ENCODE assay signal across 8 cellular contexts in genomic region chr1:210328032-210328745, GRCh38. TPM values are rescaled to one million over a fixed set of nuclear protein-coding genes. Genes with fewer than 3 reads are reported as not detected.
DNase-seq lines count a peak whose midpoint lies in the region; ATAC-seq and TF ChIP-seq lines count a peak whose summit lies in the region.

No MANE protein-coding gene starts in this region.

- CTCF ChIA-PET in OCI-LY7 (lab: Charles Lee; ENCODE audit: unreplicated experiment), result no interaction called here

- H3K79me2 ChIP-seq in OCI-LY7 (ENCODE audit: insufficient read depth, low read depth, low read length), result no peaks in the 10 kb centered on the region

- H3K4me1 ChIP-seq in OCI-LY7 (ENCODE audit: insufficient read depth, low read length, poor library complexity, severe bottlenecking), result peaks cover 49% of the 10 kb centered on the region

- peaks cover 5% of the 10 kb centered on the region for H3K36me3 Mint-ChIP-seq in neural crest cell (ENCODE audit: low read depth)

- TSS peak; percentile 72 for BruUV-seq in OCI-LY7 (replicated peaks; lab: Mats Ljungman, UMichigan)

- H3K27ac Mint-ChIP-seq in neural crest cell (ENCODE audit: unreplicated experiment), result peak overlapping the region; percentile 96

- no peak for TF ChIP-seq CTCF in OCI-LY7 (conservative IDR thresholded peaks at IDR 0.05; ENCODE audit: low read length)
- no peak for TF ChIP-seq CTCF in neural crest cell (conservative IDR thresholded peaks at IDR 0.05)

- no peaks in the 10 kb centered on the region for H3K27me3 Mint-ChIP-seq in neural crest cell (ENCODE audit: low read depth)

- POLR2A ChIA-PET in OCI-LY7 (lab: Charles Lee), result interaction anchor here (0.7 to 3.6 kb wide), 6 partner anchors 13 to 483 kb away, joined by 3 to 25 read pairs (median 3); no protein-coding TSS in a partner anchor

- H3K27ac ChIP-seq in OCI-LY7 (ENCODE audit: low read depth, low read length, poor library complexity, severe bottlenecking) (peak overlapping the region; percentile 75), epithelial cell of prostate (peak overlapping the region; percentile 91)

- intact Hi-C loops in OCI-LY7 (cut with micrococcal nuclease; ENCODE audit: unreplicated experiment), result no loop called here

- ATAC-seq in GM21528 (IDR thresholded peaks at IDR 0.05; ENCODE audit: low FRiP score, unreplicated experiment), result peak; percentile 2
- no peak for ATAC-seq in HG02973 (IDR thresholded peaks at IDR 0.05; ENCODE audit: unreplicated experiment)

- peaks cover 19% of the 10 kb centered on the region for H3K4me1 Mint-ChIP-seq in neural crest cell

- H3K4me2 ChIP-seq in OCI-LY7 (ENCODE audit: low read length), result peak overlapping the region; percentile 89

- peak overlapping the region; percentile 76 for H3K4me3 ChIP-seq in OCI-LY7 (ENCODE audit: low read depth, low read length, poor library complexity, severe bottlenecking)

- peak overlapping the region; percentile 97 for H2AFZ ChIP-seq in OCI-LY7 (ENCODE audit: low read length)

- no peaks in the 10 kb centered on the region for H4K20me1 ChIP-seq in OCI-LY7 (ENCODE audit: insufficient read depth, low read length)

- peaks cover 6% of the 10 kb centered on the region for H3K9me3 Mint-ChIP-seq in neural crest cell

- peak overlapping the region; percentile 90 for H3K4me3 Mint-ChIP-seq in neural crest cell

- H3K9me3 ChIP-seq in OCI-LY7 (ENCODE audit: low read length), result peaks cover 9% of the 10 kb centered on the region; the same call in 1 of the 2 replicates

- DNase-seq in OCI-LY7 (ENCODE audit: low spot score) (no peak), epithelial cell of prostate (ENCODE audit: low read depth, low spot score) (no peak), neural crest cell (ENCODE audit: low read depth, low spot score) (no peak), NCI-H526 treated with DMSO at 0.1 percent for 48 hours (lab: John Stamatoyannopoulos, UW) (no peak), hippocampal formation (lab: John Stamatoyannopoulos, UW) (no peak), hepatic stellate cell (ENCODE audit: low spot score) (no peak)

- H3K36me3 ChIP-seq in OCI-LY7 (ENCODE audit: insufficient read depth, low read length), result no peaks in the 10 kb centered on the region

- no peaks in the 10 kb centered on the region for H3K9me2 ChIP-seq in OCI-LY7 (ENCODE audit: insufficient read depth, low read length)

RNA-seq across cellular contexts. Expression of gene HHAT, which starts 0.5 kb away (rescaled TPM):
- total RNA-seq in OCI-LY7 (2014; rRNA removed; shearing (Covaris generic)), result 5.2 and 5.4 TPM in 2 replicates
- 9.5 and 11.1 TPM in 2 replicates for total RNA-seq in OCI-LY7 (2022)
- 5.5 and 6.9 TPM in 2 replicates for total RNA-seq in neural crest cell
